In genomic region chr22:16531666-16532065, GRCh38 we compare ENCODE assay signal across 5 cellular contexts.
A peak's percentile ranks its signal among the peaks of the same experiment; 100 is the strongest.
DNase-seq lines count a peak whose midpoint lies in the region; ATAC-seq, FAIRE-seq and TF ChIP-seq lines count a peak whose summit lies in the region.
"Not testable (repeated sequence)": the region's sequence is repeated elsewhere in the genome, so short reads cannot be mapped to it uniquely, and the experiment has no call there.

No MANE protein-coding gene starts in this region.

- not testable (repeated sequence) for H3K9me3 Mint-ChIP-seq in astrocyte (ENCODE audit: unreplicated experiment)

- not testable (repeated sequence) for TF ChIP-seq EP300 in K562 (IDR thresholded peaks at IDR 0.05; ENCODE audit: low read length)

- H3K9me1 ChIP-seq in K562 (ENCODE audit: control insufficient read depth, insufficient read depth, low read length) = not testable (repeated sequence)

- not testable (repeated sequence) for H4K20me1 ChIP-seq in astrocyte (ENCODE audit: insufficient read depth, low read length); K562 (replicated peaks; ENCODE audit: control insufficient read depth, insufficient read depth, low read length)

- not testable (repeated sequence) for H3K4me1 Mint-ChIP-seq in astrocyte (ENCODE audit: low read depth, unreplicated experiment)

- not testable (repeated sequence) for H3K36me3 ChIP-seq in astrocyte (ENCODE audit: insufficient read depth, low read length); K562 (ENCODE audit: control insufficient read depth, insufficient read depth, low read length); kidney (ENCODE audit: control insufficient read depth in 1 of 2, insufficient read depth in 2 of 2, low read length in 2 of 2); upper lobe of right lung

- not testable (repeated sequence) for H3K4me1 ChIP-seq in astrocyte (ENCODE audit: insufficient read depth, low read length); K562 (replicated peaks in 1 of 2; ENCODE audit: control insufficient read depth in 2 of 2, insufficient read depth in 2 of 2, low read length in 2 of 2); right cardiac atrium (ENCODE audit: control insufficient read depth, insufficient read depth, low read length); kidney (ENCODE audit: control insufficient read depth in 1 of 2, insufficient read depth in 1 of 2, low read depth in 1 of 2, low read length in 2 of 2); upper lobe of right lung

- H3K9ac ChIP-seq in astrocyte (ENCODE audit: low read length); K562 (ENCODE audit: insufficient read depth in 1 of 2, low read depth in 2 of 2, low read length in 2 of 2); kidney (ENCODE audit: low read length in 2 of 2): not testable (repeated sequence)

- not testable (repeated sequence) for H3K4me3 Mint-ChIP-seq in astrocyte (ENCODE audit: unreplicated experiment)

- not testable (repeated sequence) for DNase-seq in astrocyte (ENCODE audit: low read depth); K562 (ENCODE audit: extremely low read depth in 1 of 4, low spot score in 3 of 4)
- DNase-seq in right cardiac atrium (peak in 2 of 3 donors; percentile 55 to 56), kidney (peak; percentile 35), upper lobe of right lung (peak; percentile 62)

- not testable (repeated sequence) for H3K4me2 ChIP-seq in astrocyte (ENCODE audit: low read length); K562 (ENCODE audit: insufficient read depth, low read length)

- not testable (repeated sequence) for H3K9me3 ChIP-seq in astrocyte (ENCODE audit: insufficient read depth, low read depth, low read length); K562 (replicated peaks; ENCODE audit: control insufficient read depth, insufficient read depth, low read depth, low read length); right cardiac atrium (ENCODE audit: control insufficient read depth, low read length); kidney (ENCODE audit: control insufficient read depth in 1 of 2, low read length in 2 of 2); upper lobe of right lung

- not testable (repeated sequence) for H3K27ac ChIP-seq in astrocyte (ENCODE audit: low read depth, low read length); K562 (ENCODE audit: extremely low read depth, low read depth, low read length); right cardiac atrium (ENCODE audit: low read length); kidney (ENCODE audit: low read depth in 2 of 2, low read length in 2 of 2); upper lobe of right lung

- not testable (repeated sequence) for TF ChIP-seq POLR2A in K562 (conservative IDR thresholded peaks at IDR 0.05)

- H3K36me3 Mint-ChIP-seq in astrocyte (ENCODE audit: low read depth, unreplicated experiment) = not testable (repeated sequence)

- not testable (repeated sequence) for H3K79me2 ChIP-seq in astrocyte (ENCODE audit: insufficient read depth, low read length); K562 (ENCODE audit: control insufficient read depth, insufficient read depth, low read length)

- not testable (repeated sequence) for TF ChIP-seq RAD21 in K562 (CRISPR knock-in tag; conservative IDR thresholded peaks at IDR 0.05 in 1 of 2, IDR thresholded peaks at IDR 0.05 in 1 of 2)

- not testable (repeated sequence) for H3K27me3 Mint-ChIP-seq in astrocyte (ENCODE audit: low read depth, unreplicated experiment)

- TF ChIP-seq CTCF in astrocyte (IDR thresholded peaks at IDR 0.05; ENCODE audit: insufficient read depth, low read depth, low read length); K562 (IDR thresholded peaks at IDR 0.05 in 2 of 3, conservative IDR thresholded peaks at IDR 0.05 in 1 of 3; ENCODE audit: insufficient read depth in 2 of 3, low read depth in 1 of 3, low read length in 3 of 3); kidney (IDR thresholded peaks at IDR 0.05; ENCODE audit: borderline replicate concordance, extremely low read depth, insufficient read depth); upper lobe of right lung (IDR thresholded peaks at IDR 0.05): not testable (repeated sequence)

- ATAC-seq in K562, right cardiac atrium, upper lobe of right lung: not testable (repeated sequence)

- CTCF ChIA-PET in K562 (lab: Yijun Ruan, JAX; ENCODE audit: low intra/inter-chr PET ratio) = not testable (repeated sequence)

- in situ Hi-C loops in K562 (cut with MboI) = not testable (repeated sequence)

- intact Hi-C loops in K562 (cut with micrococcal nuclease); right cardiac atrium (cut with DNase I); kidney (cut with DNase I); upper lobe of right lung (cut with DNase I): not testable (repeated sequence)

- POLR2A ChIA-PET in K562 (lab: Yijun Ruan, JAX) = not testable (repeated sequence)

- H2AFZ ChIP-seq in astrocyte (ENCODE audit: low read depth, low read length); K562 (ENCODE audit: low read depth, low read length): not testable (repeated sequence)

- H3K27me3 ChIP-seq in astrocyte (ENCODE audit: insufficient read depth, low read length); K562 (ENCODE audit: control insufficient read depth in 2 of 2, insufficient read depth in 2 of 2, low read length in 2 of 2); right cardiac atrium (ENCODE audit: control insufficient read depth, insufficient read depth); upper lobe of right lung: not testable (repeated sequence)

- H3K4me3 ChIP-seq in astrocyte (ENCODE audit: insufficient read depth, low read depth, low read length); K562; right cardiac atrium (ENCODE audit: low read length); kidney (ENCODE audit: low read length in 2 of 2); upper lobe of right lung: not testable (repeated sequence)

- BruUV-seq in K562 (replicated peaks; lab: Mats Ljungman, UMichigan) = not testable (repeated sequence)

- FAIRE-seq in astrocyte (lab: Jason Lieb, UNC); K562 (lab: Jason Lieb, UNC); kidney (lab: Jason Lieb, UNC): not testable (repeated sequence)

- WGBS in K562 (ENCODE audit: insufficient coverage, low coverage, missing lambda C conversion rate) = 9% methylated on average over 7 of the region's 7 CpGs
- 83% methylated on average over 7 of the region's 7 CpGs for WGBS in right cardiac atrium

- peak overlapping the region; percentile 47 for H3K27ac Mint-ChIP-seq in astrocyte (ENCODE audit: unreplicated experiment)

TF ChIP-seq in K562, 482 proteins besides CTCF, POLR2A, EP300 and RAD21:
- TF ChIP-seq IRF2 (CRISPR knock-in tag; IDR thresholded peaks at IDR 0.05) = 0 out of 2 replicates have a peak, but pooled peaks have one; percentile 31
